Comparison of ENCODE assay signal across 31 cellular contexts in the genomic region with DNA sequence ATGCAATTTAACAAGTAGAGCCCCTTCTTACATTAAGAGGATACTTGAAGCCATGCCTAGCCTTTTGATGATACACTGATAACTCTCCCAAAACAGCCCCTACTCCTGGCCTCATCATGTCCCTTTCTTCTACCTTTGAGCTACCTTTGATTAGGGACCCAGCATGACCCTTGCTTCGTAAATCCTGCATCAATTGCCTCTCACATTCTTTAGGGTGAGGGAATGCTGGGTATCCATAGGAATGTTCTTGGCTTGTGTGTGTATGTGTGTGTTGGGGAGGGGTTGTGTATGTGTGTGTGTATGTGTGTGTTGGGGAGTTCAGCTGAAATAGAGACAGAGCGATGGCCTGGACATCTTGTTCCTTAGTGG. TPM values are rescaled to one million over a fixed set of nuclear protein-coding genes. Genes with fewer than 3 reads are reported as not detected.
"Had no signal": no experiment of that assay in that cellular context is flagged by ENCODE, and none has a peak within 500 bp of the region (broad histone marks: within the 10 kb centered on the region; RNA-seq: fewer than 3 reads in every experiment).

No MANE protein-coding gene starts in this region.

- H3K4me3 Mint-ChIP-seq: central memory CD8-positive, alpha-beta T cell; dendritic cell treated with granulocyte-macrophage colony-stimulating factor and Interleukin-4, amounts not matched to agents 40 ng/mL and 50 ng/mL, for 4 days; endodermal cell; naive B cell; nephron; stimulated activated naive B cell treated with anti-CD40 and anti-IgM and Interleukin-4, amounts not matched to agents 10 μg/mL and 1 μg/mL and 100 μg/mL, for 72 hours had no signal

- H3K9me3 ChIP-seq: colonic mucosa, gastroesophageal sphincter, heart left ventricle, lower lobe of right lung, ovary, psoas muscle, spleen, stomach, testis, tibial artery, upper lobe of left lung had no signal

- ATAC-seq: esophagus mucosa, gastroesophageal sphincter, right cardiac atrium had no signal

- H3K4me3 ChIP-seq: colonic mucosa, gastroesophageal sphincter, heart left ventricle, lower lobe of right lung, ovary, psoas muscle, skin epidermis, spleen, stomach, testis, tibial artery, upper lobe of left lung had no signal

- H3K36me3 ChIP-seq: colonic mucosa, gastroesophageal sphincter, heart left ventricle, lower lobe of right lung, ovary, spleen, stomach, tibial artery, upper lobe of left lung had no signal

- H3K4me1 ChIP-seq: foreskin keratinocyte, testis had no signal

- H3K36me3 Mint-ChIP-seq: naive B cell; stimulated activated naive B cell treated with anti-CD40 and anti-IgM and Interleukin-4, amounts not matched to agents 10 μg/mL and 1 μg/mL and 100 μg/mL, for 72 hours had no signal

- H3K27me3 Mint-ChIP-seq: central memory CD8-positive, alpha-beta T cell; dendritic cell treated with granulocyte-macrophage colony-stimulating factor and Interleukin-4, amounts not matched to agents 40 ng/mL and 50 ng/mL, for 4 days; naive B cell; stimulated activated naive B cell treated with anti-CD40 and anti-IgM and Interleukin-4, amounts not matched to agents 10 μg/mL and 1 μg/mL and 100 μg/mL, for 72 hours had no signal

- H3K27ac Mint-ChIP-seq: dendritic cell treated with granulocyte-macrophage colony-stimulating factor and Interleukin-4, amounts not matched to agents 40 ng/mL and 50 ng/mL, for 4 days; endodermal cell; naive B cell; nephron; stimulated activated naive B cell treated with anti-CD40 and anti-IgM and Interleukin-4, amounts not matched to agents 10 μg/mL and 1 μg/mL and 100 μg/mL, for 72 hours had no signal

- H3K9me3 Mint-ChIP-seq: central memory CD8-positive, alpha-beta T cell; dendritic cell treated with granulocyte-macrophage colony-stimulating factor and Interleukin-4, amounts not matched to agents 40 ng/mL and 50 ng/mL, for 4 days; endodermal cell; naive B cell; nephron; stimulated activated naive B cell treated with anti-CD40 and anti-IgM and Interleukin-4, amounts not matched to agents 10 μg/mL and 1 μg/mL and 100 μg/mL, for 72 hours had no signal

- H3K27ac ChIP-seq: colonic mucosa, epithelial cell of prostate, foreskin keratinocyte, gastroesophageal sphincter, heart left ventricle, lower lobe of right lung, ovary, psoas muscle, skin epidermis, spleen, stomach, testis, tibial artery, upper lobe of left lung had no signal

- DNase-seq: colonic mucosa; effector CD8-positive, alpha-beta T cell; endodermal cell; heart left ventricle; left ventricle myocardium superior; lower lobe of right lung; occipital lobe; ovary; psoas muscle; right cardiac atrium; spleen; stimulated activated naive B cell treated with anti-CD40 and anti-IgM and Interleukin-4, amounts not matched to agents 10 μg/mL and 1 μg/mL and 100 μg/mL, for 72 hours; stomach; testis; tibial artery had no signal

- H3K27me3 ChIP-seq: colonic mucosa, foreskin keratinocyte, gastroesophageal sphincter, heart left ventricle, ovary, spleen, stomach, testis, tibial artery, upper lobe of left lung had no signal

RNA-seq across cellular contexts. Expression of gene SMYD1, which starts 6.7 kb away (rescaled TPM):
- total RNA-seq: chondrocyte, endodermal cell, esophagus mucosa, fibroblast of lung, foreskin keratinocyte, lower lobe of right lung, occipital lobe, renal cortical epithelial cell, spleen, subcutaneous adipose tissue, upper lobe of left lung had no signal
- polyA plus RNA-seq: fibroblast of lung, foreskin keratinocyte, keratinocyte, ovary had no signal

RNA-seq across cellular contexts. Expression of gene RNU2-63P, which starts 44.5 kb away (rescaled TPM):
- total RNA-seq: gastroesophageal sphincter, heart left ventricle, left ventricle myocardium superior, lower lobe of right lung, mononuclear cell, occipital lobe, renal cortical epithelial cell, stomach, subcutaneous adipose tissue, testis, upper lobe of left lung had no signal
- polyA plus RNA-seq: fibroblast of lung, foreskin keratinocyte, heart left ventricle, ovary, psoas muscle, right cardiac atrium, spleen, stomach had no signal
